Comparison of ENCODE assay signal across 9 cellular contexts in the genomic region with DNA sequence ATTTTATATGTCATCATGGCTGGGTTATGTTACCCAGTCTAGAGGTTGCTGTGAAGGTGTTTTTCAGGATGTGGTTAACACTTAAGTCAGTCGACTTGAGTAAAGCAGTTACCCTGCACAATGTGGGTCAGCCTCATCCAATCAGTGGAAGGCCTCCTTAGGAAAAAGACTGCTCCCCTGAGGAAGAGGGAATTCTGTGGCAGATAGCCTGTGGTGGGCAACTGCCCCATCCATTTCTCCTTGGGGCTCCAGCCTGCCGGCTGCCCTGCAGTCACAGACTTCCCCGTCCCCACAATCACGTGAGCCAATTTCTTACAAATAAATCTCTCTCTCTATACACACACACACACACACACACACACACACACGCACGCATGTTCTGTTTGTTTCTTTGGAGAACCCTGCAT. TPM values are rescaled to one million over a fixed set of nuclear protein-coding genes. Genes with fewer than 3 reads are reported as not detected.
DNase-seq lines count a peak whose midpoint lies in the region; ATAC-seq and TF ChIP-seq lines count a peak whose summit lies in the region.
"Had no signal": no experiment of that assay in that cellular context is flagged by ENCODE, and none has a peak within 500 bp of the region (broad histone marks: within the 10 kb centered on the region; RNA-seq: fewer than 3 reads in every experiment).

No MANE protein-coding gene starts in this region.

- no peak overlapping the region for H3K4me3 ChIP-seq in OCI-LY7 (ENCODE audit: low read depth, low read length, poor library complexity, severe bottlenecking)
- H3K4me3 ChIP-seq: BLaER1 treated with 17β-estradiol and CSF1 and Interleukin-3, amounts not matched to agents 10 nM and 100 nM had no signal

- H3K36me3 ChIP-seq in OCI-LY7 (ENCODE audit: insufficient read depth, low read length): no peaks in the 10 kb centered on the region

- no peaks in the 10 kb centered on the region for H4K20me1 ChIP-seq in OCI-LY7 (ENCODE audit: insufficient read depth, low read length)
- H4K20me1 ChIP-seq: BLaER1 treated with 17β-estradiol and CSF1 and Interleukin-3, amounts not matched to agents 10 nM and 100 nM had no signal

- intact Hi-C loops in OCI-LY7 (cut with micrococcal nuclease; ENCODE audit: unreplicated experiment): no loop called here

- no peaks in the 10 kb centered on the region for H3K27me3 Mint-ChIP-seq in activated CD4-positive, alpha-beta T cell treated with anti-CD3 and anti-CD28 coated beads, Interleukin-2, amount 10 ng/mL, durations not matched to agents 7 days and 5 days
- peaks cover 15% of the 10 kb centered on the region for H3K27me3 Mint-ChIP-seq in endothelial cell (ENCODE audit: unreplicated experiment)

- no peak overlapping the region for H3K27ac ChIP-seq in OCI-LY7 (ENCODE audit: low read depth, low read length, poor library complexity, severe bottlenecking)
- H3K27ac ChIP-seq: BLaER1 treated with 17β-estradiol and CSF1 and Interleukin-3, amounts not matched to agents 10 nM and 100 nM had no signal

- ATAC-seq in GM18498 (IDR thresholded peaks at IDR 0.05; ENCODE audit: unreplicated experiment): peak; percentile 63
- ATAC-seq in HG03175 (IDR thresholded peaks at IDR 0.05; ENCODE audit: unreplicated experiment): peak; percentile 72
- no peak for ATAC-seq in HG02623 (IDR thresholded peaks at IDR 0.05; ENCODE audit: unreplicated experiment)

- peaks cover 40% of the 10 kb centered on the region for H3K36me3 Mint-ChIP-seq in activated CD4-positive, alpha-beta T cell treated with anti-CD3 and anti-CD28 coated beads, Interleukin-2, amount 10 ng/mL, durations not matched to agents 7 days and 5 days (ENCODE audit: low read depth)
- H3K36me3 Mint-ChIP-seq in endothelial cell (ENCODE audit: low read depth, unreplicated experiment): peaks cover 64% of the 10 kb centered on the region

- no peak overlapping the region for H3K4me2 ChIP-seq in OCI-LY7 (ENCODE audit: low read length)
- H3K4me2 ChIP-seq: BLaER1 treated with 17β-estradiol and CSF1 and Interleukin-3, amounts not matched to agents 10 nM and 100 nM had no signal

- peak; percentile 67 for DNase-seq in activated CD4-positive, alpha-beta T cell treated with anti-CD3 and anti-CD28 coated beads, Interleukin-2, amount 10 ng/mL, durations not matched to agents 7 days and 5 days
- DNase-seq in endothelial cell (ENCODE audit: low spot score) (no peak), OCI-LY7 (ENCODE audit: low spot score) (no peak), NOMO-1 treated with dmso at 0.1 percent for 144 hours (lab: John Stamatoyannopoulos, UW; ENCODE audit: unreplicated experiment) (no peak), hypothalamus (lab: John Stamatoyannopoulos, UW) (no peak)

- no TSS peak for BruUV-seq in OCI-LY7 (replicated peaks; lab: Mats Ljungman, UMichigan)

- H3K4me3 Mint-ChIP-seq in activated CD4-positive, alpha-beta T cell treated with anti-CD3 and anti-CD28 coated beads, Interleukin-2, amount 10 ng/mL, durations not matched to agents 7 days and 5 days: no peak overlapping the region
- peak overlapping the region; percentile 37 for H3K4me3 Mint-ChIP-seq in endothelial cell (ENCODE audit: unreplicated experiment)

- TF ChIP-seq CTCF in endothelial cell (IDR thresholded peaks at IDR 0.05; ENCODE audit: unreplicated experiment) (no peak), OCI-LY7 (conservative IDR thresholded peaks at IDR 0.05; ENCODE audit: low read length) (no peak)

- H3K79me2 ChIP-seq in OCI-LY7 (ENCODE audit: insufficient read depth, low read depth, low read length): no peaks in the 10 kb centered on the region

- CTCF ChIA-PET in activated CD4-positive, alpha-beta T cell treated with anti-CD3 and anti-CD28 coated beads, Interleukin-2, amount 10 ng/mL, durations not matched to agents 7 days and 5 days (lab: Charles Lee): interaction anchor here (1.4 kb wide), 1 partner anchor 36 kb away, joined by 3 read pairs; no protein-coding TSS in a partner anchor
- CTCF ChIA-PET in OCI-LY7 (lab: Charles Lee; ENCODE audit: unreplicated experiment): no interaction called here

- H3K9me3 Mint-ChIP-seq in activated CD4-positive, alpha-beta T cell treated with anti-CD3 and anti-CD28 coated beads, Interleukin-2, amount 10 ng/mL, durations not matched to agents 7 days and 5 days: peaks cover 23% of the 10 kb centered on the region
- no peaks in the 10 kb centered on the region for H3K9me3 Mint-ChIP-seq in endothelial cell (ENCODE audit: unreplicated experiment)

- no peaks in the 10 kb centered on the region for H3K4me1 ChIP-seq in OCI-LY7 (ENCODE audit: insufficient read depth, low read length, poor library complexity, severe bottlenecking)

- H2AFZ ChIP-seq in OCI-LY7 (ENCODE audit: low read length): no peak overlapping the region

- POLR2A ChIA-PET in activated CD4-positive, alpha-beta T cell treated with anti-CD3 and anti-CD28 coated beads, Interleukin-2, amount 10 ng/mL, durations not matched to agents 7 days and 5 days (lab: Charles Lee): no interaction called here
- POLR2A ChIA-PET in OCI-LY7 (lab: Charles Lee): no interaction called here

- H3K9me3 ChIP-seq in OCI-LY7 (ENCODE audit: low read length): no peaks in the 10 kb centered on the region

- no peaks in the 10 kb centered on the region for H3K9me2 ChIP-seq in OCI-LY7 (ENCODE audit: insufficient read depth, low read length)

- H3K4me1 Mint-ChIP-seq in activated CD4-positive, alpha-beta T cell treated with anti-CD3 and anti-CD28 coated beads, Interleukin-2, amount 10 ng/mL, durations not matched to agents 7 days and 5 days: peaks cover 85% of the 10 kb centered on the region
- no peaks in the 10 kb centered on the region for H3K4me1 Mint-ChIP-seq in endothelial cell (ENCODE audit: unreplicated experiment)

- H3K27ac Mint-ChIP-seq in activated CD4-positive, alpha-beta T cell treated with anti-CD3 and anti-CD28 coated beads, Interleukin-2, amount 10 ng/mL, durations not matched to agents 7 days and 5 days: peak overlapping the region; percentile 86
- no peak overlapping the region for H3K27ac Mint-ChIP-seq in endothelial cell (ENCODE audit: unreplicated experiment)

RNA-seq across cellular contexts. Expression of a gene that starts 34.5 kb away (rescaled TPM):
- total RNA-seq in activated CD4-positive, alpha-beta T cell treated with anti-CD3 and anti-CD28 coated beads, Interleukin-2, amount 10 ng/mL, durations not matched to agents 7 days and 5 days: 10 to 100 TPM; 27.1 to 28.3 TPM
- total RNA-seq in endothelial cell (ENCODE audit: unreplicated experiment) (23.7 TPM), OCI-LY7 (2022) (37.5 and 38.1 TPM in 2 replicates)
- 36.1 and 38.9 TPM in 2 replicates for total RNA-seq in OCI-LY7 (2014; rRNA removed; shearing (Covaris generic))
